Comparison of ENCODE assay signal across 8 cellular contexts in genomic region chr7:1663857-1664651, GRCh38. TPM values are rescaled to one million over a fixed set of nuclear protein-coding genes. Genes with fewer than 3 reads are reported as not detected.
DNase-seq lines count a peak whose midpoint lies in the region; ATAC-seq and TF ChIP-seq lines count a peak whose summit lies in the region.

No MANE protein-coding gene starts in this region.

- H3K18ac ChIP-seq in IMR-90 (ENCODE audit: low read depth, low read length) (no peak overlapping the region), neuronal stem cell (ENCODE audit: low read length) (peak overlapping the region; percentile 97)

- H2BK5ac ChIP-seq in IMR-90 (ENCODE audit: low read depth, low read length, poor library complexity, severe bottlenecking): no peak overlapping the region
- no peak overlapping the region for H2BK5ac ChIP-seq in neuronal stem cell (ENCODE audit: low read length)

- POLR2A ChIA-PET in IMR-90 (lab: Charles Lee; ENCODE audit: unreplicated experiment): no interaction called here

- H3K9ac ChIP-seq in IMR-90 (ENCODE audit: low read depth, low read length) (no peak overlapping the region), neuronal stem cell (ENCODE audit: low read depth, low read length, poor library complexity) (peak overlapping the region; percentile 86)

- no peaks in the 10 kb centered on the region for H3K79me2 ChIP-seq in ACC112 (ENCODE audit: control insufficient read depth, insufficient read depth, low read length, unreplicated experiment)

- H3K4ac ChIP-seq in IMR-90 (ENCODE audit: low read depth, low read length) (no peak overlapping the region), neuronal stem cell (ENCODE audit: low read length) (no peak overlapping the region)

- dilution Hi-C loops in IMR-90 (cut with HindIII; ENCODE audit: low sequenced_read_pairs, unreplicated experiment): no loop called here

- TF ChIP-seq CTCF in IMR-90 (conservative IDR thresholded peaks at IDR 0.05; ENCODE audit: low read depth, low read length) (no peak), foreskin fibroblast (IDR thresholded peaks at IDR 0.05; ENCODE audit: low read depth, low read length) (no peak)

- H3K4me3 ChIP-seq in ACC112 (ENCODE audit: low read depth, low read length) (peak overlapping the region; percentile 75), IMR-90 (ENCODE audit: insufficient read depth, low read depth, low read length) (peak overlapping the region; percentile 91; the same call in 1 of the 2 replicates), foreskin fibroblast (ENCODE audit: low read depth in 1 of 2, low read length in 2 of 2) (peak overlapping the region; percentile 62 to 69), neuronal stem cell (ENCODE audit: low read length in 2 of 2) (peak overlapping the region; percentile 71 to 74)

- 0% methylated on average over 7 of the region's 56 CpGs; no CpG with 5 or more reads in 1 of the 2 experiments for WGBS in IMR-90 (ENCODE audit: extremely low coverage in 2 of 2, insufficient read length in 1 of 2), 2 experiments
- no CpG with 5 or more reads among the region's 56 CpGs for WGBS in neuronal stem cell (ENCODE audit: extremely low coverage in 2 of 2, insufficient read length in 2 of 2, insufficient replicate concordance in 1 of 2), 2 donors

- H4K5ac ChIP-seq in IMR-90 (ENCODE audit: low read depth, low read length): no peak overlapping the region

- H2BK15ac ChIP-seq in IMR-90 (ENCODE audit: low read depth, low read length): no peak overlapping the region
- peak overlapping the region; percentile 25 for H2BK15ac ChIP-seq in neuronal stem cell (ENCODE audit: low read length)

- H3K36me3 ChIP-seq in ACC112 (ENCODE audit: insufficient read depth, low read length) (no peaks in the 10 kb centered on the region), IMR-90 (ENCODE audit: control insufficient read depth, insufficient read depth, low read length) (no peaks in the 10 kb centered on the region), neuronal stem cell (replicated peaks in 1 of 2; ENCODE audit: control insufficient read depth in 2 of 2, insufficient read depth in 2 of 2, low read length in 2 of 2) (no peaks in the 10 kb centered on the region)

- DNase-seq in IMR-90 (no peak), foreskin fibroblast (no peak), neuronal stem cell (ENCODE audit: low spot score) (peak; percentile 23), COLO829 (ENCODE audit: low spot score) (no peak), dedifferentiated amniotic fluid mesenchymal stem cell (ENCODE audit: extremely low spot score) (no peak)

- H3K9me1 ChIP-seq in IMR-90 (ENCODE audit: insufficient read depth, low read length): no peaks in the 10 kb centered on the region

- no peak overlapping the region for H3K56ac ChIP-seq in IMR-90 (ENCODE audit: extremely low read depth, insufficient read depth, low read length)

- CTCF ChIA-PET in IMR-90 (lab: Yijun Ruan, JAX): interaction anchor here (0.6 kb wide), 1 partner anchor 539 kb away, joined by 3 read pairs; no protein-coding TSS in a partner anchor

- TF ChIP-seq RAD21 in IMR-90 (IDR thresholded peaks at IDR 0.05; ENCODE audit: low read length): no peak

- H3K23ac ChIP-seq in IMR-90 (ENCODE audit: low read depth, low read length) (no peak overlapping the region), neuronal stem cell (ENCODE audit: low read depth, low read length, poor library complexity) (peak overlapping the region; percentile 44)

- H4K8ac ChIP-seq in IMR-90 (ENCODE audit: low read depth in 2 of 2, low read length in 2 of 2): no peak overlapping the region
- no peak overlapping the region for H4K8ac ChIP-seq in neuronal stem cell (ENCODE audit: low read depth, low read length)

- no peak overlapping the region for H2BK20ac ChIP-seq in IMR-90 (ENCODE audit: low read depth, low read length)

- no peak for TF ChIP-seq POLR2A in IMR-90 (IDR thresholded peaks at IDR 0.05; ENCODE audit: low read depth, low read length)

- no peak for ATAC-seq in IMR-90 (ENCODE audit: low read depth)
- no peak for ATAC-seq in GM18498 (IDR thresholded peaks at IDR 0.05; ENCODE audit: unreplicated experiment)
- no peak for ATAC-seq in GM21360 (IDR thresholded peaks at IDR 0.05; ENCODE audit: unreplicated experiment)

- no peaks in the 10 kb centered on the region; the same call in 1 of the 2 replicates for H4K20me1 ChIP-seq in IMR-90 (ENCODE audit: insufficient read depth, low read length)

- no peak overlapping the region for H2AK5ac ChIP-seq in IMR-90 (ENCODE audit: low read depth, low read length)
- H2AK5ac ChIP-seq in neuronal stem cell (ENCODE audit: low read depth, low read length): peak overlapping the region; percentile 79

- intact Hi-C loops in IMR-90 (cut with micrococcal nuclease): loop anchor here (2.0 kb wide), 1 partner anchor 685 kb away; no protein-coding TSS in a partner anchor

- H2BK12ac ChIP-seq in neuronal stem cell (ENCODE audit: low read length): no peak overlapping the region

- H3K14ac ChIP-seq in IMR-90 (replicated peaks; ENCODE audit: low read depth, low read length) (no peak overlapping the region), neuronal stem cell (ENCODE audit: low read length) (peak overlapping the region; percentile 94)

- H2AFZ ChIP-seq in ACC112 (ENCODE audit: low read length, unreplicated experiment) (no peak overlapping the region), IMR-90 (replicated peaks; ENCODE audit: low read length, poor library complexity) (peak overlapping the region; percentile 49), neuronal stem cell (ENCODE audit: low read length) (peak overlapping the region; percentile 95)

- no peak overlapping the region; the same call in 1 of the 2 replicates for H3K4me2 ChIP-seq in IMR-90 (ENCODE audit: low read depth, low read length)
- H3K4me2 ChIP-seq in neuronal stem cell (ENCODE audit: insufficient read depth, low read length, poor library complexity, severe bottlenecking): peak overlapping the region; percentile 94

- H2BK120ac ChIP-seq in IMR-90 (ENCODE audit: low read depth, low read length) (no peak overlapping the region), neuronal stem cell (ENCODE audit: low read depth, low read length) (no peak overlapping the region)

- in situ Hi-C loops in IMR-90 (cut with MboI; ENCODE audit: low sequenced_read_pairs): no loop called here

- H4K91ac ChIP-seq in IMR-90 (ENCODE audit: insufficient read depth, low read depth, low read length) (no peak overlapping the region), neuronal stem cell (ENCODE audit: low read depth, low read length, poor library complexity) (no peak overlapping the region)

- H2AK9ac ChIP-seq in IMR-90 (replicated peaks; ENCODE audit: low read depth, low read length, poor library complexity): peak overlapping the region; percentile 16

- no TSS peak for BruUV-seq in IMR-90 (replicated peaks; lab: Mats Ljungman, UMichigan)

- H3K9me3 ChIP-seq in IMR-90 (ENCODE audit: control insufficient read depth, insufficient read depth, low read length) (peaks cover 2% of the 10 kb centered on the region; the same call in 1 of the 2 replicates), neuronal stem cell (replicated peaks in 1 of 2; ENCODE audit: control insufficient read depth in 2 of 2, insufficient read depth in 1 of 2, low read depth in 1 of 2, low read length in 2 of 2) (no peaks in the 10 kb centered on the region)

- peaks cover 66% of the 10 kb centered on the region for H3K27me3 ChIP-seq in ACC112 (ENCODE audit: insufficient read depth, low read length)
- peaks cover 60% of the 10 kb centered on the region for H3K27me3 ChIP-seq in IMR-90 (ENCODE audit: control insufficient read depth, insufficient read depth, low read length)
- peaks cover 0 to 36% (median 5%) of the 10 kb centered on the region in 3 experiments for H3K27me3 ChIP-seq in neuronal stem cell (ENCODE audit: control insufficient read depth in 3 of 3, insufficient read depth in 3 of 3, low read depth in 1 of 3, low read length in 3 of 3)

- no peaks in the 10 kb centered on the region for H3K79me1 ChIP-seq in IMR-90 (ENCODE audit: low read depth in 1 of 2, low read length in 2 of 2)
- peaks cover 2% of the 10 kb centered on the region for H3K79me1 ChIP-seq in neuronal stem cell (ENCODE audit: low read depth, low read length)

- H3K27ac ChIP-seq in ACC112 (ENCODE audit: low read depth, low read length) (no peak overlapping the region), IMR-90 (ENCODE audit: insufficient read depth, low read length) (no peak overlapping the region), neuronal stem cell (replicated peaks; ENCODE audit: low read length) (no peak overlapping the region)

- H3K4me1 ChIP-seq in ACC112 (ENCODE audit: control insufficient read depth, insufficient read depth, low read length, unreplicated experiment) (peaks cover 3% of the 10 kb centered on the region), IMR-90 (ENCODE audit: control insufficient read depth, insufficient read depth, low read length) (peaks cover 2% of the 10 kb centered on the region; the same call in 1 of the 2 replicates), neuronal stem cell (ENCODE audit: control insufficient read depth in 2 of 2, insufficient read depth in 1 of 2, low read depth in 1 of 2, low read length in 2 of 2) (peaks cover 15 to 19% of the 10 kb centered on the region in 2 donors)

TF ChIP-seq in IMR-90, 13 proteins besides CTCF, POLR2A, EP300 and RAD21 (continues in another document):
- TF ChIP-seq BHLHE40 (IDR thresholded peaks at IDR 0.05; ENCODE audit: low read depth, low read length): no peak
- no peak for TF ChIP-seq CHD1 (IDR thresholded peaks at IDR 0.05; ENCODE audit: low read depth, low read length)
- no peak for TF ChIP-seq MAFK (IDR thresholded peaks at IDR 0.05; ENCODE audit: low read depth, low read length)
- no peak for TF ChIP-seq ELK1 (IDR thresholded peaks at IDR 0.05; ENCODE audit: borderline replicate concordance, low read depth, low read length)
- no peak for TF ChIP-seq FOS (IDR thresholded peaks at IDR 0.05; ENCODE audit: low read depth, low read length)
- no peak for TF ChIP-seq SMC3 (IDR thresholded peaks at IDR 0.05; ENCODE audit: low read depth, low read length)
- no peak for TF ChIP-seq RFX5 (IDR thresholded peaks at IDR 0.05; ENCODE audit: low read depth, low read length)
- no peak for TF ChIP-seq RCOR1 (IDR thresholded peaks at IDR 0.05; ENCODE audit: insufficient replicate concordance, low read length)

RNA-seq across cellular contexts. Expression of gene ELFN1, which starts 6.0 kb away (rescaled TPM):
- 1.6 and 2.2 TPM in 2 replicates for total RNA-seq in IMR-90 (2012; rRNA removed)
- polyA plus RNA-seq in IMR-90 (2012; rRNA removed): 5.2 and 7.8 TPM in 2 replicates
- polyA plus RNA-seq in IMR-90 (2012; cell fraction: cytosol; rRNA removed): 3.9 and 10.2 TPM in 2 replicates
- 3.8 and 9.6 TPM in 2 replicates for polyA plus RNA-seq in IMR-90 (2012; cell fraction: nucleus; rRNA removed; ENCODE audit: low replicate concordance)
- 15.6 TPM for polyA plus RNA-seq in neuronal stem cell (2013, experiment 1 of 2)
- 16.3 TPM for polyA plus RNA-seq in neuronal stem cell (2013, experiment 2 of 2)
